In the genomic region with DNA sequence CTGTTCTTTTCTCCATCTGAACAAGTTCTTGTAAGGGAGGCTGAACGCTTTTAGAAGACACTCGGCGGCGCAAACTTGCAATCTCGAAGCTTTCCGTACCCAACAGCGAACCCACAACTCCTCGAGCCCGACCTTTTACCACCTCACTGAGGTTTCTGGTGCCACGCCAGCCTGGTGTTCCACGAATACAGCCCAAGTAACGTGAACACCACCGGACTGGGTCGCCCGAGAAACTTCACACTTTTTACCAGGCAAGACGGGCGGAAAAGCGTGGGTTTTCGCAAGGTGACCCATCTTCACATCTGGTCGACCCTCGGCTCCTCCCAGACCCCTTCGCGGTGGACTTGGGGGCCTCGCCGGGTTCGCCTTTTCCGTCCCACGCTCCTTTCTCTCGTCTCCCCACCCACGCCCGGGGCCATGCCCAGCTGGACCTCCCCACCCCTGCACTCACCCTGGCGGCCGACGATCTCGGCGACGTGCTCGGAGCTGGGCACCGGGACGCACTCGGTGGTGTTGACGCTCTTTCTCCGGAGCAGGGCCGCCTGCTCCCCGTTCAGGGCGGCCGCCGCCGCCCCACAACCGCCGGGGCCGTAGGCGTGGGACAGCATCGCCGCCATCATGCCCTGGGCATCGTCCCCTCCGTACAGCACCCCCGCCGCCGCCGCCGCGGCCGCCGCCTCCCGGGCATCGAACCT, we compare ENCODE assay signal across 7 cellular contexts. TPM values are rescaled to one million over a fixed set of nuclear protein-coding genes. Genes with fewer than 3 reads are reported as not detected.
DNase-seq lines count a peak whose midpoint lies in the region; ATAC-seq and TF ChIP-seq lines count a peak whose summit lies in the region.

No MANE protein-coding gene starts in this region.

- no peaks in the 10 kb centered on the region for H3K36me3 ChIP-seq in lower lobe of right lung

- H3K4me3 ChIP-seq in coronary artery (peak overlapping the region; percentile 95), lower lobe of right lung (peak overlapping the region; percentile 81)

- DNase-seq in activated CD4-positive, alpha-beta T cell treated with anti-CD3 and anti-CD28 coated beads for 4 hours: peak; percentile 42 to 51
- DNase-seq in coronary artery (ENCODE audit: low spot score) (peak; percentile 79), lower lobe of right lung (peak; percentile 72), NCI-H2029 (lab: John Stamatoyannopoulos, UW) (no peak)
- peak in 2 of 3 donors; percentile 14 to 40 for DNase-seq in stimulated activated CD4-positive, alpha-beta T cell treated with anti-CD3 and anti-CD28 coated beads, TNF-alpha, amount 100 ng/mL, for 48 hours (ENCODE audit: low read depth in 3 of 3)

- intact Hi-C loops in lower lobe of right lung (cut with DNase I): no loop called here

- H3K27ac ChIP-seq in coronary artery (peak overlapping the region; percentile 98 to 100), lower lobe of right lung (peak overlapping the region; percentile 90)

- no peaks in the 10 kb centered on the region for H3K27me3 ChIP-seq in lower lobe of right lung (ENCODE audit: low read depth)

- ATAC-seq in GM19023 (IDR thresholded peaks at IDR 0.05; ENCODE audit: unreplicated experiment) (peak; percentile 1), HG03439 (IDR thresholded peaks at IDR 0.05; ENCODE audit: unreplicated experiment) (peak; percentile 4), lower lobe of right lung (peak; percentile 0 to 1)

- H3K9me3 ChIP-seq in lower lobe of right lung: no peaks in the 10 kb centered on the region

- TF ChIP-seq CTCF in coronary artery (IDR thresholded peaks at IDR 0.05) (no peak), lower lobe of right lung (IDR thresholded peaks at IDR 0.05) (no peak)

- H3K4me1 ChIP-seq in lower lobe of right lung: peaks cover 33% of the 10 kb centered on the region

RNA-seq across cellular contexts. Expression of a gene that starts 1.2 kb away (rescaled TPM):
- total RNA-seq in lower lobe of right lung: 21.2 TPM
